Comparison of ENCODE assay signal across 7 cellular contexts in genomic region chr9:127825319-127826051, GRCh38. TPM values are rescaled to one million over a fixed set of nuclear protein-coding genes. Genes with fewer than 3 reads are reported as not detected.
A peak's percentile ranks its signal among the peaks of the same experiment; 100 is the strongest.
DNase-seq lines count a peak whose midpoint lies in the region; ATAC-seq and TF ChIP-seq lines count a peak whose summit lies in the region.
"Had no signal": no experiment of that assay in that cellular context is flagged by ENCODE, and none has a peak within 500 bp of the region (broad histone marks: within the 10 kb centered on the region; RNA-seq: fewer than 3 reads in every experiment).

No MANE protein-coding gene starts in this region.

- no peaks in the 10 kb centered on the region for H3K9me3 Mint-ChIP-seq in activated CD4-positive, alpha-beta memory T cell treated with anti-CD3 and anti-CD28 coated beads, Interleukin-2, amount 10 ng/mL, durations not matched to agents 7 days and 5 days

- no peak overlapping the region for H3K4me3 ChIP-seq in RWPE2 (ENCODE audit: severe bottlenecking)
- no peak overlapping the region for H3K4me3 ChIP-seq in effector memory CD4-positive, alpha-beta T cell (ENCODE audit: insufficient read depth, low read depth, low read length, poor library complexity, severe bottlenecking)

- H3K27ac Mint-ChIP-seq in activated CD4-positive, alpha-beta memory T cell treated with anti-CD3 and anti-CD28 coated beads, Interleukin-2, amount 10 ng/mL, durations not matched to agents 7 days and 5 days: no peak overlapping the region

- POLR2A ChIA-PET in activated CD4-positive, alpha-beta memory T cell treated with anti-CD3 and anti-CD28 coated beads, Interleukin-2, amount 10 ng/mL, durations not matched to agents 7 days and 5 days (lab: Charles Lee): no interaction called here

- CTCF ChIA-PET in activated CD4-positive, alpha-beta memory T cell treated with anti-CD3 and anti-CD28 coated beads, Interleukin-2, amount 10 ng/mL, durations not matched to agents 7 days and 5 days (lab: Charles Lee): interaction anchor here (0.9 to 1.0 kb wide), 2 partner anchors 20 to 91 kb away, joined by 4 to 5 read pairs; partner anchors contain the start of gene TOR2A

- no peaks in the 10 kb centered on the region for H3K27me3 ChIP-seq in RWPE2 (ENCODE audit: insufficient read depth, poor library complexity, severe bottlenecking)
- no peaks in the 10 kb centered on the region for H3K27me3 ChIP-seq in effector memory CD4-positive, alpha-beta T cell (replicated peaks; ENCODE audit: control insufficient read depth, insufficient read depth, low read length, poor library complexity, severe bottlenecking)

- no peak overlapping the region for H3K27ac ChIP-seq in RWPE2 (ENCODE audit: poor library complexity, severe bottlenecking)
- no peak overlapping the region for H3K27ac ChIP-seq in effector memory CD4-positive, alpha-beta T cell (ENCODE audit: insufficient read depth, low read length, poor library complexity, severe bottlenecking)

- no peaks in the 10 kb centered on the region; the same call in 1 of the 2 replicates for H3K36me3 ChIP-seq in RWPE2 (ENCODE audit: low read depth)
- no peaks in the 10 kb centered on the region for H3K36me3 ChIP-seq in effector memory CD4-positive, alpha-beta T cell (ENCODE audit: control insufficient read depth, insufficient read depth, low read length)

- H3K4me1 Mint-ChIP-seq in activated CD4-positive, alpha-beta memory T cell treated with anti-CD3 and anti-CD28 coated beads, Interleukin-2, amount 10 ng/mL, durations not matched to agents 7 days and 5 days: no peaks in the 10 kb centered on the region

- H3K9me3 ChIP-seq in RWPE2 (ENCODE audit: severe bottlenecking): no peaks in the 10 kb centered on the region
- no peaks in the 10 kb centered on the region for H3K9me3 ChIP-seq in effector memory CD4-positive, alpha-beta T cell (ENCODE audit: control insufficient read depth, low read length)

- no peaks in the 10 kb centered on the region for H3K36me3 Mint-ChIP-seq in activated CD4-positive, alpha-beta memory T cell treated with anti-CD3 and anti-CD28 coated beads, Interleukin-2, amount 10 ng/mL, durations not matched to agents 7 days and 5 days (ENCODE audit: low read depth)

- H3K27me3 Mint-ChIP-seq in activated CD4-positive, alpha-beta memory T cell treated with anti-CD3 and anti-CD28 coated beads, Interleukin-2, amount 10 ng/mL, durations not matched to agents 7 days and 5 days: no peaks in the 10 kb centered on the region

- H3K4me3 Mint-ChIP-seq in activated CD4-positive, alpha-beta memory T cell treated with anti-CD3 and anti-CD28 coated beads, Interleukin-2, amount 10 ng/mL, durations not matched to agents 7 days and 5 days: no peak overlapping the region

- ATAC-seq in RWPE2 (ENCODE audit: low read depth) (no peak), left lobe of liver (peak; percentile 77), HG02973 (IDR thresholded peaks at IDR 0.05; ENCODE audit: unreplicated experiment) (no peak)

- peak; percentile 14 for TF ChIP-seq CTCF in RWPE2 (IDR thresholded peaks at IDR 0.05; ENCODE audit: poor library complexity, severe bottlenecking)

- H3K4me1 ChIP-seq in RWPE2 (ENCODE audit: insufficient read depth, poor library complexity, severe bottlenecking): no peaks in the 10 kb centered on the region
- H3K4me1 ChIP-seq in effector memory CD4-positive, alpha-beta T cell (ENCODE audit: control insufficient read depth, insufficient read depth, low read length, poor library complexity, severe bottlenecking): no peaks in the 10 kb centered on the region

- DNase-seq in D341Med (ENCODE audit: low spot score) (peak; percentile 81), RWPE2 (ENCODE audit: low spot score) (no peak), left lobe of liver (ENCODE audit: low spot score) (peak; percentile 84)
- DNase-seq in activated CD4-positive, alpha-beta memory T cell treated with anti-CD3 and anti-CD28 coated beads, Interleukin-2, amount 10 ng/mL, durations not matched to agents 7 days and 5 days: no peak
- no peak for DNase-seq in effector memory CD4-positive, alpha-beta T cell
- DNase-seq: NCI-H1436 treated with DMSO at 0.1 percent for 48 hours had no signal

RNA-seq across cellular contexts. Expression of gene FPGS, which starts 22.8 kb away (rescaled TPM):
- 82.9 TPM for total RNA-seq in left lobe of liver
- total RNA-seq in activated CD4-positive, alpha-beta memory T cell treated with anti-CD3 and anti-CD28 coated beads, Interleukin-2, amount 10 ng/mL, durations not matched to agents 7 days and 5 days: 10 to 100 TPM; 65.6 to 65.8 TPM

RNA-seq across cellular contexts. Expression of gene ENG, which starts 29.0 kb away (rescaled TPM):
- total RNA-seq in left lobe of liver: 34.1 TPM
- total RNA-seq in activated CD4-positive, alpha-beta memory T cell treated with anti-CD3 and anti-CD28 coated beads, Interleukin-2, amount 10 ng/mL, durations not matched to agents 7 days and 5 days: 10 to 100 TPM; 13.1 to 14.1 TPM

RNA-seq across cellular contexts. Expression of gene CDK9, which starts 39.7 kb away (rescaled TPM):
- 55.5 TPM for total RNA-seq in left lobe of liver
- total RNA-seq in activated CD4-positive, alpha-beta memory T cell treated with anti-CD3 and anti-CD28 coated beads, Interleukin-2, amount 10 ng/mL, durations not matched to agents 7 days and 5 days: 100 to 1,000 TPM; 112 to 115 TPM

RNA-seq across cellular contexts. Expression of gene SH2D3C, which starts 47.0 kb away (rescaled TPM):
- 3.4 TPM for total RNA-seq in left lobe of liver
- total RNA-seq in activated CD4-positive, alpha-beta memory T cell treated with anti-CD3 and anti-CD28 coated beads, Interleukin-2, amount 10 ng/mL, durations not matched to agents 7 days and 5 days: 10 to 100 TPM; 80.8 to 81.9 TPM

RNA-seq across cellular contexts. Expression of gene AK1, which starts 52.0 kb away (rescaled TPM):
- total RNA-seq in left lobe of liver: 42.6 TPM
- 10 to 100 TPM; 80.9 to 81.9 TPM for total RNA-seq in activated CD4-positive, alpha-beta memory T cell treated with anti-CD3 and anti-CD28 coated beads, Interleukin-2, amount 10 ng/mL, durations not matched to agents 7 days and 5 days

Comparison
In these comparisons a context has a peak if more than half of its experiments do, and no peak if none do; other contexts are left out.
1. DNase-seq: peak in D341Med (single experiment) and left lobe of liver (single experiment); none in RWPE2 (single experiment), activated CD4-positive, alpha-beta memory T cell treated with anti-CD3 and anti-CD28 coated beads, Interleukin-2, amount 10 ng/mL, durations not matched to agents 7 days and 5 days (single experiment) and effector memory CD4-positive, alpha-beta T cell (0 of 3).